24 cellular contexts compared by ENCODE assay signal in the genomic region with DNA sequence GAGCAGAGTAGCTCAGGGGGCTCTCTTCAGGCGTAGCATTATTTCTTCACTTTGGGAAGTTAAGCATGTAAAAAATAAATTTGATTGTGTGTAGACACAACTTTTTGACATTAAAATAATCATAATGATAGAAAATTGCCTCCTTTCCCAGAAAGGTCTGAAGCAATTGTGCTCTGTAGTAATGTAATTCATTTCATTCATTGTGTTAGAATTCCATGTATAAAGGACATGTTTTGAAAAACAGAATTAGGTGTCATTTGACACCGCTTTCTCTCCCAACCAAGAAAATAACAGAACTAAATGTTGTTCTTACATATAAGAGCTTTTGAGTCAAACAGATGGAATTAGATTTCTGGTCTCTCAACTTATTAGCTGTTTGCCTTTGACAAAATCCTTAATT.
"Had no signal": no experiment of that assay in that cellular context is flagged by ENCODE, and none has a peak within 500 bp of the region (broad histone marks: within the 10 kb centered on the region; RNA-seq: fewer than 3 reads in every experiment).

No MANE protein-coding gene starts in this region.

- ATAC-seq: effector memory CD8-positive, alpha-beta T cell; esophagus mucosa; foreskin keratinocyte; gastrocnemius medialis; gastroesophageal sphincter; heart left ventricle; heart right ventricle had no signal

- H3K36me3 ChIP-seq: colonic mucosa, esophagus muscularis mucosa, esophagus squamous epithelium, gastrocnemius medialis, gastroesophageal sphincter, heart left ventricle, heart right ventricle had no signal

- H3K27me3 ChIP-seq: colonic mucosa, dorsolateral prefrontal cortex, esophagus muscularis mucosa, esophagus squamous epithelium, foreskin keratinocyte, gastrocnemius medialis, gastroesophageal sphincter, heart left ventricle, heart right ventricle had no signal

- H3K4me3 ChIP-seq: colonic mucosa, coronary artery, dorsolateral prefrontal cortex, esophagus muscularis mucosa, esophagus squamous epithelium, gastrocnemius medialis, gastroesophageal sphincter, heart left ventricle, heart right ventricle had no signal

- H3K27ac ChIP-seq: colonic mucosa, coronary artery, dorsolateral prefrontal cortex, epithelial cell of prostate, esophagus muscularis mucosa, esophagus squamous epithelium, foreskin keratinocyte, gastrocnemius medialis, gastroesophageal sphincter, heart left ventricle, heart right ventricle had no signal

- DNase-seq: colonic mucosa; cortex of kidney; dermis blood vessel endothelial cell; dorsolateral prefrontal cortex; effector CD4-positive, alpha-beta T cell; effector CD8-positive, alpha-beta T cell; effector memory CD4-positive, alpha-beta T cell; effector memory CD8-positive, alpha-beta T cell; endodermal cell; erythroblast; esophagus squamous epithelium; foreskin fibroblast; foreskin keratinocyte; foreskin melanocyte; gastrocnemius medialis; glutamatergic neuron; head of caudate nucleus; heart left ventricle; heart right ventricle had no signal

- H3K9me3 ChIP-seq: colonic mucosa, esophagus muscularis mucosa, esophagus squamous epithelium, gastrocnemius medialis, gastroesophageal sphincter, heart left ventricle, heart right ventricle had no signal
